ENCODE assay signal across 16 cellular contexts in the genomic region with DNA sequence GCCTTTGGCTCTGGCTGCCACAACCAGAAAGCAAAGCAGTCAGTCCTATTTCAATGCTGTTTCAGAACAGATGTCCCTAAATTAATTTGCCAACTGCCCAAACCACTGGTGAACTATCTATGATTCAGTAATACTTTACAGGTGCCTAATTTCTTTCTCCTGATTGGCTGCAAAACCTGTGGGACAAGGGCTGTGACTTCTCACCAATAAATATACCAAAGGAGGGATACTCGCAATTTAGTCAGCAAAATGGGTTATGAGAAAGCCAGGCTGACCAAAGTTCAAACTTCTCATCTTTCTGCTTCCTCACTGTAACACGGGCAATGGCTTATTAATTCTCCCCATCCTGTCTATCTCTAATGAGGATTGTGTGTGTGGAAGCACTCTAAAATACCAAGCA. TPM values are rescaled to one million over a fixed set of nuclear protein-coding genes. Genes with fewer than 3 reads are reported as not detected.
DNase-seq lines count a peak whose midpoint lies in the region; ATAC-seq, FAIRE-seq and TF ChIP-seq lines count a peak whose summit lies in the region.
"Had no signal": no experiment of that assay in that cellular context is flagged by ENCODE, and none has a peak within 500 bp of the region (broad histone marks: within the 10 kb centered on the region; RNA-seq: fewer than 3 reads in every experiment).

No MANE protein-coding gene starts in this region.

- no peak for DNase-seq in right cardiac atrium
- DNase-seq in Right ventricle myocardium superior = no peak
- no peak for DNase-seq in RWPE1 (ENCODE audit: low spot score)
- DNase-seq in endothelial cell of umbilical vein (ENCODE audit: low read depth, low spot score) = no peak
- DNase-seq in vagina (ENCODE audit: extremely low spot score in 2 of 2) = no peak
- no peak for DNase-seq in sigmoid colon
- DNase-seq: NCI-H774 had no signal

- no peak overlapping the region for H3K9ac ChIP-seq in endothelial cell of umbilical vein (replicated peaks; ENCODE audit: extremely low read depth, insufficient read depth, low read length)

- no peaks in the 10 kb centered on the region for H3K79me2 ChIP-seq in endothelial cell of umbilical vein (ENCODE audit: control insufficient read depth, insufficient read depth, low read length)

- dilution Hi-C loops in endothelial cell of umbilical vein (cut with MboI; ENCODE audit: extremely low pct_ligation_motif_present, low sequenced_read_pairs) = no loop called here

- H3K4me3 ChIP-seq in right cardiac atrium (ENCODE audit: low read length) (no peak overlapping the region), endothelial cell of umbilical vein (replicated peaks in 1 of 3; ENCODE audit: insufficient read depth in 1 of 3, low read depth in 1 of 3, low read length in 3 of 3) (no peak overlapping the region), vagina (no peak overlapping the region), sigmoid colon (no peak overlapping the region)
- H3K4me3 ChIP-seq: A549, GM23338, MG63 had no signal

- TSS peak; percentile 7 for BruUV-seq in endothelial cell of umbilical vein (replicated peaks; lab: Mats Ljungman, UMichigan)

- TF ChIP-seq EP300 in sigmoid colon (IDR thresholded peaks at IDR 0.05) = no peak

- no peak for TF ChIP-seq CTCF in RWPE1 (conservative IDR thresholded peaks at IDR 0.05; ENCODE audit: low read depth)
- no peak for TF ChIP-seq CTCF in endothelial cell of umbilical vein (IDR thresholded peaks at IDR 0.05; ENCODE audit: extremely low read depth in 1 of 2, insufficient read depth in 1 of 2, low read depth in 1 of 2, low read length in 2 of 2)
- TF ChIP-seq CTCF in vagina (IDR thresholded peaks at IDR 0.05) = no peak
- TF ChIP-seq CTCF in sigmoid colon (IDR thresholded peaks at IDR 0.05) = no peak

- 79% methylated on average over 2 of the region's 2 CpGs for WGBS in right cardiac atrium
- 22 to 73% methylated on average over 2 of the region's 2 CpGs for WGBS in sigmoid colon, 2 donors

- FAIRE-seq in endothelial cell of umbilical vein (lab: Jason Lieb, UNC) = no peak
- FAIRE-seq: A549 had no signal

- ATAC-seq in right cardiac atrium = no peak
- no peak for ATAC-seq in Right ventricle myocardium superior (ENCODE audit: poor library complexity)
- no peak for ATAC-seq in GM21529 (IDR thresholded peaks at IDR 0.05; ENCODE audit: unreplicated experiment)
- no peak for ATAC-seq in HG03045 (IDR thresholded peaks at IDR 0.05; ENCODE audit: unreplicated experiment)

- POLR2A ChIA-PET in RWPE1 (lab: Yijun Ruan, JAX; ENCODE audit: low non-redundant PET) (interaction anchor here (1.5 kb wide), 1 partner anchor 12 kb away, joined by 4 read pairs; no protein-coding TSS in a partner anchor), endothelial cell of umbilical vein (lab: Charles Lee) (no interaction called here)

- no peak overlapping the region for H2AFZ ChIP-seq in endothelial cell of umbilical vein (ENCODE audit: low read depth, low read length)
- H2AFZ ChIP-seq: GM23338 had no signal

- H3K9me3 ChIP-seq in right cardiac atrium (ENCODE audit: control insufficient read depth, low read length) = no peaks in the 10 kb centered on the region
- H3K9me3 ChIP-seq in endothelial cell of umbilical vein (replicated peaks; ENCODE audit: control insufficient read depth, insufficient read depth, low read length) = no peaks in the 10 kb centered on the region
- H3K9me3 ChIP-seq in vagina = no peaks in the 10 kb centered on the region
- H3K9me3 ChIP-seq in sigmoid colon = no peaks in the 10 kb centered on the region
- H3K9me3 ChIP-seq: A549, MG63 had no signal

- H3K27me3 ChIP-seq in right cardiac atrium (ENCODE audit: control insufficient read depth, insufficient read depth) (no peaks in the 10 kb centered on the region), endothelial cell of umbilical vein (ENCODE audit: control insufficient read depth in 2 of 2, insufficient read depth in 2 of 2, low read length in 2 of 2) (no peaks in the 10 kb centered on the region), vagina (no peaks in the 10 kb centered on the region), sigmoid colon (no peaks in the 10 kb centered on the region)
- H3K27me3 ChIP-seq: MG63 had no signal

- no peaks in the 10 kb centered on the region for H3K9me1 ChIP-seq in endothelial cell of umbilical vein (replicated peaks; ENCODE audit: control insufficient read depth, extremely low read depth, insufficient read depth, low read length)

- TF ChIP-seq POLR2A in endothelial cell of umbilical vein (IDR thresholded peaks at IDR 0.05; ENCODE audit: low read depth, low read length) = no peak
- TF ChIP-seq POLR2A in vagina (IDR thresholded peaks at IDR 0.05) = no peak
- no peak for TF ChIP-seq POLR2A in sigmoid colon (IDR thresholded peaks at IDR 0.05)

- no peaks in the 10 kb centered on the region for H4K20me1 ChIP-seq in endothelial cell of umbilical vein (replicated peaks; ENCODE audit: control insufficient read depth, extremely low read depth, insufficient read depth, low read length)

- H3K4me2 ChIP-seq in endothelial cell of umbilical vein (ENCODE audit: insufficient read depth, low read length) = no peak overlapping the region
- H3K4me2 ChIP-seq: A549, GM23338 had no signal

- no peaks in the 10 kb centered on the region for H3K4me1 ChIP-seq in right cardiac atrium (ENCODE audit: control insufficient read depth, insufficient read depth, low read length)
- no peaks in the 10 kb centered on the region for H3K4me1 ChIP-seq in endothelial cell of umbilical vein (ENCODE audit: control insufficient read depth, extremely low read depth, insufficient read depth, low read length)
- H3K4me1 ChIP-seq in vagina = no peaks in the 10 kb centered on the region
- H3K4me1 ChIP-seq in sigmoid colon = peaks cover 0 to 4% (median 0%) of the 10 kb centered on the region in 4 donors
- H3K4me1 ChIP-seq: A549 had no signal

- intact Hi-C loops in right cardiac atrium (cut with DNase I) = loop anchor here (5.0 to 10.0 kb wide), 3 partner anchors 63 to 273 kb away; no protein-coding TSS in a partner anchor
- intact Hi-C loops in Right ventricle myocardium superior (cut with DNase I) = loop anchor here (5.0 kb wide), 2 partner anchors 65 to 275 kb away; no protein-coding TSS in a partner anchor
- intact Hi-C loops in endothelial cell of umbilical vein (cut with micrococcal nuclease) = no loop called here
- intact Hi-C loops in vagina (cut with DNase I) = no loop called here
- intact Hi-C loops in sigmoid colon (cut with DNase I) = loop anchor here (2.0 to 5.0 kb wide), 2 partner anchors 67 to 275 kb away; no protein-coding TSS in a partner anchor

- H3K36me3 ChIP-seq in endothelial cell of umbilical vein (ENCODE audit: control insufficient read depth in 2 of 2, extremely low read depth in 1 of 2, insufficient read depth in 2 of 2, low read length in 2 of 2) (peaks cover 6 to 24% of the 10 kb centered on the region in 2 experiments), vagina (peaks cover 0 to 31% of the 10 kb centered on the region in 2 donors), sigmoid colon (peaks cover 19 to 68% (median 30%) of the 10 kb centered on the region in 4 donors)

- peak overlapping the region; percentile 40 for H3K27ac ChIP-seq in right cardiac atrium (ENCODE audit: low read length)
- H3K27ac ChIP-seq in RWPE1 = peak overlapping the region; percentile 59
- no peak overlapping the region for H3K27ac ChIP-seq in endothelial cell of umbilical vein (ENCODE audit: insufficient read depth, low read depth, low read length)
- H3K27ac ChIP-seq in vagina = peak overlapping the region; percentile 19
- no peak overlapping the region for H3K27ac ChIP-seq in sigmoid colon
- H3K27ac ChIP-seq: A549 had no signal

- CTCF ChIA-PET in RWPE1 (lab: Yijun Ruan, JAX) = interaction anchor here (0.7 kb wide), 1 partner anchor 275 kb away, joined by 3 read pairs; no protein-coding TSS in a partner anchor
- CTCF ChIA-PET in endothelial cell of umbilical vein (lab: Charles Lee) = interaction anchor here (1.2 to 4.5 kb wide), 9 partner anchors 10 to 377 kb away, joined by 3 to 45 read pairs (median 17); partner anchors contain the start of gene ZDHHC18

RNA-seq across cellular contexts. Expression of gene GPN2, which starts 12.8 kb away (rescaled TPM):
- total RNA-seq in right cardiac atrium (10 to 100 TPM; 14.8 to 18.4 (median 15.8) TPM), Right ventricle myocardium superior (15.7 TPM), endothelial cell of umbilical vein (36.7 and 37.4 TPM in 2 replicates), vagina (11.5 TPM), sigmoid colon (10 to 100 TPM in 1 of 4 donors, 1 to 10 TPM in 3; 7.4 to 11.0 (median 9.8) TPM)
- polyA plus RNA-seq in right cardiac atrium (10.4 TPM), endothelial cell of umbilical vein (21.9 and 44.8 TPM in 2 replicates), sigmoid colon (10 to 100 TPM; 12.0 to 18.6 (median 18.5) TPM)
- 29.6 and 32.2 TPM in 2 replicates for polyA plus RNA-seq in endothelial cell of umbilical vein (2011; cell fraction: cytosol; rRNA removed)
- polyA plus RNA-seq in endothelial cell of umbilical vein (2011; cell fraction: nucleus; rRNA removed) = 24.8 and 30.8 TPM in 2 replicates
- 19.2 and 21.1 TPM in 2 replicates for polyA plus RNA-seq in endothelial cell of umbilical vein (2012)
- 69.0 and 76.6 TPM in 2 replicates for polyA minus RNA-seq in endothelial cell of umbilical vein
- polyA minus RNA-seq in endothelial cell of umbilical vein (2011; cell fraction: cytosol; rRNA and poly(A)+ RNA removed) = 15.5 TPM
- polyA minus RNA-seq in endothelial cell of umbilical vein (2011; cell fraction: nucleus; rRNA and poly(A)+ RNA removed) = 19.7 and 25.0 TPM in 2 replicates

RNA-seq across cellular contexts. Expression of gene SFN, which starts 14.4 kb away (rescaled TPM):
- total RNA-seq in right cardiac atrium (under 1 TPM in 2 of 4 donors, not detected in 2; 0.23 to 0.24 TPM), Right ventricle myocardium superior (not detected), endothelial cell of umbilical vein (0.33 and 0.42 TPM in 2 replicates), vagina (406 TPM), sigmoid colon (1 to 10 TPM in 2 of 4 donors, not detected in 2; 1.1 to 2.2 TPM)
- polyA plus RNA-seq in right cardiac atrium (0.20 TPM), endothelial cell of umbilical vein (0.08 and 0.14 TPM in 2 replicates), sigmoid colon (100 to 1,000 TPM; 209 to 729 (median 212) TPM)
- polyA plus RNA-seq in endothelial cell of umbilical vein (2011; cell fraction: cytosol; rRNA removed) = 0.05 TPM in 1 of 2 replicates, not detected in the other
- 0.22 and 0.41 TPM in 2 replicates for polyA plus RNA-seq in endothelial cell of umbilical vein (2011; cell fraction: nucleus; rRNA removed)
- polyA plus RNA-seq in endothelial cell of umbilical vein (2012) = 0.17 TPM in 1 of 2 replicates, not detected in the other
- not detected in 2 replicates for polyA minus RNA-seq in endothelial cell of umbilical vein
- 90.3 TPM for polyA minus RNA-seq in endothelial cell of umbilical vein (2011; cell fraction: cytosol; rRNA and poly(A)+ RNA removed)
- polyA minus RNA-seq in endothelial cell of umbilical vein (2011; cell fraction: nucleus; rRNA and poly(A)+ RNA removed) = 0.53 and 0.77 TPM in 2 replicates
- total RNA-seq: Right ventricle myocardium inferior had no signal
- polyA plus RNA-seq: CD4-positive, CD25-positive, alpha-beta regulatory T cell had no signal

RNA-seq across cellular contexts. Expression of gene GPATCH3, which starts 22.9 kb away (rescaled TPM):
- total RNA-seq in right cardiac atrium (10 to 100 TPM in 2 of 4 donors, 1 to 10 TPM in 2; 7.9 to 11.7 (median 9.8) TPM), Right ventricle myocardium superior (10.4 TPM), endothelial cell of umbilical vein (14.8 and 17.7 TPM in 2 replicates), vagina (5.2 TPM), sigmoid colon (1 to 10 TPM; 6.6 to 9.7 (median 7.5) TPM)
- polyA plus RNA-seq in right cardiac atrium (6.0 TPM), endothelial cell of umbilical vein (10.3 and 12.1 TPM in 2 replicates), sigmoid colon (10 to 100 TPM; 12.0 to 14.3 (median 12.8) TPM)
- 9.6 and 11.4 TPM in 2 replicates for polyA plus RNA-seq in endothelial cell of umbilical vein (2011; cell fraction: cytosol; rRNA removed)
- polyA plus RNA-seq in endothelial cell of umbilical vein (2011; cell fraction: nucleus; rRNA removed) = 18.5 TPM in 2 replicates
- polyA plus RNA-seq in endothelial cell of umbilical vein (2012) = 10.0 and 10.2 TPM in 2 replicates
- 11.3 and 14.0 TPM in 2 replicates for polyA minus RNA-seq in endothelial cell of umbilical vein
- 5.7 TPM for polyA minus RNA-seq in endothelial cell of umbilical vein (2011; cell fraction: cytosol; rRNA and poly(A)+ RNA removed)
- polyA minus RNA-seq in endothelial cell of umbilical vein (2011; cell fraction: nucleus; rRNA and poly(A)+ RNA removed) = 7.5 and 12.1 TPM in 2 replicates

RNA-seq across cellular contexts. Expression of gene NR0B2, which starts 36.4 kb away (rescaled TPM):
- total RNA-seq in right cardiac atrium (1 to 10 TPM; 4.2 to 9.6 (median 6.4) TPM), Right ventricle myocardium superior (5.1 TPM), endothelial cell of umbilical vein (not detected in 2 replicates), vagina (not detected), sigmoid colon (not detected)
- polyA plus RNA-seq in right cardiac atrium (9.6 TPM), endothelial cell of umbilical vein (not detected in 2 replicates), sigmoid colon (under 1 TPM in 1 of 3 donors, not detected in 2; 0.82 TPM)
- not detected in 2 replicates for polyA plus RNA-seq in endothelial cell of umbilical vein (2011; cell fraction: cytosol; rRNA removed)
- not detected in 2 replicates for polyA plus RNA-seq in endothelial cell of umbilical vein (2011; cell fraction: nucleus; rRNA removed)
- polyA plus RNA-seq in endothelial cell of umbilical vein (2012) = not detected in 2 replicates
- not detected in 2 replicates for polyA minus RNA-seq in endothelial cell of umbilical vein
- polyA minus RNA-seq in endothelial cell of umbilical vein (2011; cell fraction: cytosol; rRNA and poly(A)+ RNA removed) = not detected
- polyA minus RNA-seq in endothelial cell of umbilical vein (2011; cell fraction: nucleus; rRNA and poly(A)+ RNA removed) = not detected in 2 replicates
- total RNA-seq: Calu3; CD4-positive, CD25-positive, alpha-beta regulatory T cell; GM23338; HFFc6 had no signal
- polyA plus RNA-seq: A549; CD4-positive, CD25-positive, alpha-beta regulatory T cell had no signal

RNA-seq across cellular contexts. Expression of gene NUDC, which starts 44.2 kb away (rescaled TPM):
- total RNA-seq in right cardiac atrium (10 to 100 TPM; 71.7 to 89.1 (median 76.4) TPM), Right ventricle myocardium superior (78.1 TPM), endothelial cell of umbilical vein (95.0 and 102 TPM in 2 replicates), vagina (45.9 TPM), sigmoid colon (10 to 100 TPM; 51.9 to 82.1 (median 59.9) TPM)
- polyA plus RNA-seq in right cardiac atrium (83.0 TPM), endothelial cell of umbilical vein (29.3 and 42.5 TPM in 2 replicates), sigmoid colon (10 to 100 TPM; 28.4 to 67.6 (median 38.4) TPM)
- 78.1 and 89.9 TPM in 2 replicates for polyA plus RNA-seq in endothelial cell of umbilical vein (2011; cell fraction: cytosol; rRNA removed)
- 54.7 and 64.2 TPM in 2 replicates for polyA plus RNA-seq in endothelial cell of umbilical vein (2011; cell fraction: nucleus; rRNA removed)
- polyA plus RNA-seq in endothelial cell of umbilical vein (2012) = 118 and 129 TPM in 2 replicates
- polyA minus RNA-seq in endothelial cell of umbilical vein = 25.1 and 27.2 TPM in 2 replicates
- polyA minus RNA-seq in endothelial cell of umbilical vein (2011; cell fraction: cytosol; rRNA and poly(A)+ RNA removed) = 61.0 TPM
- polyA minus RNA-seq in endothelial cell of umbilical vein (2011; cell fraction: nucleus; rRNA and poly(A)+ RNA removed) = 16.6 and 17.6 TPM in 2 replicates

Comparison
In these comparisons a context has a peak if more than half of its experiments do, and no peak if none do; other contexts are left out.
1. H3K27ac ChIP-seq: peak in right cardiac atrium (single experiment), RWPE1 (single experiment) and vagina (single experiment); none in endothelial cell of umbilical vein (single experiment) and sigmoid colon (0 of 4).
2. RNA of gene SFN, which starts 14.4 kb away (total RNA-seq): 406 TPM in vagina (single experiment); 1.1 to 2.2 TPM in sigmoid colon, 0.33 to 0.42 TPM in endothelial cell of umbilical vein, 0.23 to 0.24 TPM in right cardiac atrium and not detected in Right ventricle myocardium superior (single experiment); every median in the first group is over 100 times any median in the second.
3. intact Hi-C loops: an anchor here in right cardiac atrium (5.0 to 10.0 kb wide), Right ventricle myocardium superior (5.0 kb wide) and sigmoid colon (2.0 to 5.0 kb wide); none called in endothelial cell of umbilical vein and vagina.